In the genomic region with DNA sequence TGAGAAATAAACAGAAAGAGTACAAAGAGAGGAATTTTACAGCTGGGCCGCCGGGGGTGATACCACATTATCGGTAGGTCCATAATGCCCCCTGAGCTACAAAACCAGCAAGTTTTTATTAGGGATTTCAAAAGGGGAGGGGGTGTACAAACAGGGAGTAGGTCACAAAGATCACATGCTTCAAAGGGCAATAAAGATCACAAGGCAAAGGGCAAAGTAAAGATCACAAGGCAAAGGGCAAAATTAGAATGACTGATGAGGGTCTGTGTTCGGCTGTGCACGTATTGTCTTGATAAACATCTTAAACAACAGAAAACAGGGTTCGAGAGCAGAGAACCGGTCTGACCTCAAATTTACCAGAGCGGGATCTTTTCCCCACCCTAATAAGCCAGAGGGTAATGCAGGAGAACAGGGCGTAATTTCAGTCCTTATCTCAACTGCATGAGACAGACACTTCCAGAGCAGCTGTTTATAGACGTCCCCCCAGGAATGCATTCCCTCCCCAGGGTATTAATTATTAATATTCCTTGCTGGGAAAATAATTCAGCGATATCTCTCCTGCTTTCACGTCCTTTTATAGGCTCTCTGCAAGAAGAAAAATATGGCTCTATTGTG, we compare ENCODE assay signal across 1 cellular context.
TF ChIP-seq lines count a peak whose summit lies in the region.

No MANE protein-coding gene starts in this region.

TF ChIP-seq in K562, 482 proteins besides CTCF, POLR2A, EP300 and RAD21:
- TF ChIP-seq TRIM28 (IDR thresholded peaks at IDR 0.05): 0 out of 2 replicates have a peak, but pooled peaks have one; percentile 30
- TF ChIP-seq, protein P1, sequence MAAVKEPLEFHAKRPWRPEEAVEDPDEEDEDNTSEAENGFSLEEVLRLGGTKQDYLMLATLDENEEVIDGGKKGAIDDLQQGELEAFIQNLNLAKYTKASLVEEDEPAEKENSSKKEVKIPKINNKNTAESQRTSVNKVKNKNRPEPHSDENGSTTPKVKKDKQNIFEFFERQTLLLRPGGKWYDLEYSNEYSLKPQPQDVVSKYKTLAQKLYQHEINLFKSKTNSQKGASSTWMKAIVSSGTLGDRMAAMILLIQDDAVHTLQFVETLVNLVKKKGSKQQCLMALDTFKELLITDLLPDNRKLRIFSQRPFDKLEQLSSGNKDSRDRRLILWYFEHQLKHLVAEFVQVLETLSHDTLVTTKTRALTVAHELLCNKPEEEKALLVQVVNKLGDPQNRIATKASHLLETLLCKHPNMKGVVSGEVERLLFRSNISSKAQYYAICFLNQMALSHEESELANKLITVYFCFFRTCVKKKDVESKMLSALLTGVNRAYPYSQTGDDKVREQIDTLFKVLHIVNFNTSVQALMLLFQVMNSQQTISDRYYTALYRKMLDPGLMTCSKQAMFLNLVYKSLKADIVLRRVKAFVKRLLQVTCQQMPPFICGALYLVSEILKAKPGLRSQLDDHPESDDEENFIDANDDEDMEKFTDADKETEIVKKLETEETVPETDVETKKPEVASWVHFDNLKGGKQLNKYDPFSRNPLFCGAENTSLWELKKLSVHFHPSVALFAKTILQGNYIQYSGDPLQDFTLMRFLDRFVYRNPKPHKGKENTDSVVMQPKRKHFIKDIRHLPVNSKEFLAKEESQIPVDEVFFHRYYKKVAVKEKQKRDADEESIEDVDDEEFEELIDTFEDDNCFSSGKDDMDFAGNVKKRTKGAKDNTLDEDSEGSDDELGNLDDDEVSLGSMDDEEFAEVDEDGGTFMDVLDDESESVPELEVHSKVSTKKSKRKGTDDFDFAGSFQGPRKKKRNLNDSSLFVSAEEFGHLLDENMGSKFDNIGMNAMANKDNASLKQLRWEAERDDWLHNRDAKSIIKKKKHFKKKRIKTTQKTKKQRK (IDR thresholded peaks at IDR 0.05; ENCODE audit: borderline replicate concordance, low read depth, low read length): 0 out of 2 replicates have a peak, but pooled peaks have one; percentile 12
- TF ChIP-seq CBX5 (IDR thresholded peaks at IDR 0.05; ENCODE audit: borderline replicate concordance, low read depth): 0 out of 2 replicates have a peak, but pooled peaks have one; percentile 42
- 0 out of 3 replicates have a peak, but pooled peaks of 1 of the 2 experiments have one; percentile 26 for TF ChIP-seq CBX3 (IDR thresholded peaks at IDR 0.05; ENCODE audit: borderline replicate concordance in 1 of 2, low read length in 2 of 2)
- TF ChIP-seq, protein P2, sequence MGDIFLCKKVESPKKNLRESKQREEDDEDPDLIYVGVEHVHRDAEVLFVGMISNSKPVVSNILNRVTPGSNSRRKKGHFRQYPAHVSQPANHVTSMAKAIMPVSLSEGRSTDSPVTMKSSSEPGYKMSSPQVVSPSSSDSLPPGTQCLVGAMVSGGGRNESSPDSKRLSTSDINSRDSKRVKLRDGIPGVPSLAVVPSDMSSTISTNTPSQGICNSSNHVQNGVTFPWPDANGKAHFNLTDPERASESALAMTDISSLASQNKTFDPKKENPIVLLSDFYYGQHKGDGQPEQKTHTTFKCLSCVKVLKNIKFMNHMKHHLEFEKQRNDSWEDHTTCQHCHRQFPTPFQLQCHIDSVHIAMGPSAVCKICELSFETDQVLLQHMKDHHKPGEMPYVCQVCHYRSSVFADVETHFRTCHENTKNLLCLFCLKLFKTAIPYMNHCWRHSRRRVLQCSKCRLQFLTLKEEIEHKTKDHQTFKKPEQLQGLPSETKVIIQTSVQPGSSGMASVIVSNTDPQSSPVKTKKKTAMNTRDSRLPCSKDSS (IDR thresholded peaks at IDR 0.05; ENCODE audit: low read depth, partially characterized antibody): peak; percentile 84
